15 cellular contexts compared by ENCODE assay signal in the genomic region with DNA sequence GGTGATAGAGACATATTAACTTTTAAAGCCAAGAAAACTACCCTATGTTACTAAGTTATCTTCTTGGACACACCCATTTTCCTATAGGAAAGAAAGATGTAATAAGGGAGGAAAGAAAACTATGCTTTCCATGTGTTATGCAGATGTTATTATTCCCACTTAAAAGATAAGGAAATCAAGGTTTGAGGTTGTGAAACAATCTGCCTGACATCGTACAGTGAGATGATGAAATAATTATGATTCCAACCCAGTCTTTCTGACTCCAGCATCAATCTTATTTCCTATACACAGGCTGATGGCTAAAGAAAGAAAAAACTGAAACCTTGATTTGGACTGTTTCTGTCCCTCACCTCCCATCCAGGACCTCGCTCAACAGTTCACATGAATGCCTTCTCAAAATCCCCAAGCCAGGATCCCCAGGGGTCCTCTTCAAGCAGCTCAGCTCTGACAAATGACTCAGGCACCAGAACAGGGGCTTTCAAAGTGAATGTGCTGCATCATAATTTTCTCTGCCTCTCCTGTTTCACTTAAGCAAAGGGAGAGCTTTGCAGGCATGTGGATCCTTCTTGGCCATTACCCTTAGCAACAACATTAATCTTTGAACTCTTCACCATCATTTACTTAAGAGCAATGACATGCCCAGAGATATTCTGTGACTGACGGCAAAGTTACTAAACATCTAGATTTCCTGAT. TPM values are rescaled to one million over a fixed set of nuclear protein-coding genes. Genes with fewer than 3 reads are reported as not detected.
A peak's percentile ranks its signal among the peaks of the same experiment; 100 is the strongest.
DNase-seq lines count a peak whose midpoint lies in the region; ATAC-seq and TF ChIP-seq lines count a peak whose summit lies in the region.
"Had no signal": no experiment of that assay in that cellular context is flagged by ENCODE, and none has a peak within 500 bp of the region (broad histone marks: within the 10 kb centered on the region; RNA-seq: fewer than 3 reads in every experiment).

No MANE protein-coding gene starts in this region.

- DNase-seq in A172 (ENCODE audit: low spot score): peak; percentile 36
- peak; percentile 41 for DNase-seq in HFF-Myc (ENCODE audit: extremely low read depth, low read depth)
- DNase-seq in amniotic epithelial cell (ENCODE audit: low read depth): peak; percentile 83
- DNase-seq in iris pigment epithelial cell (ENCODE audit: low read depth): peak; percentile 89
- no peak for DNase-seq in cerebellar cortex (ENCODE audit: low spot score)
- DNase-seq in iPS-NIHi11 (ENCODE audit: low spot score): no peak
- no peak for DNase-seq in sciatic nerve (ENCODE audit: low spot score)
- DNase-seq in SK-N-DZ (ENCODE audit: low spot score): no peak
- DNase-seq: activated CD4-positive, alpha-beta T cell treated with anti-CD3 and anti-CD28 coated beads, Interleukin-2, amount 10 ng/mL, durations not matched to agents 24 days and 14 days; activated effector memory CD4-positive, alpha-beta T cell treated with anti-CD3 and anti-CD28 coated beads, Interleukin-2, amount 50 U/mL, for 16 hours; NCI-H146; SIG-M5; stimulated activated CD4-positive, alpha-beta T cell treated with anti-CD3 and anti-CD28 coated beads, Interleukin-4, amount 100 ng/mL, for 24 hours had no signal

- TF ChIP-seq CTCF in HFF-Myc (IDR thresholded peaks at IDR 0.05; ENCODE audit: low read depth, low read length, missing control alignments): no peak

- intact Hi-C loops in sciatic nerve (cut with DNase I): loop anchor here (10.0 kb wide), 1 partner anchor 289 kb away; a partner anchor contains a TSS

- no peak overlapping the region for H3K4me3 ChIP-seq in HFF-Myc (replicated peaks; ENCODE audit: low read depth, low read length)
- H3K4me3 ChIP-seq: suprapubic skin had no signal

- ATAC-seq in sciatic nerve: no peak
- ATAC-seq: natural killer cell treated with Interleukin-12 subunit alpha and Interleukin-12 subunit beta and Interleukin-15 and Interleukin-18, amount 100 ng/mL, for 72 hours had no signal

RNA-seq across cellular contexts. Expression of a gene that starts 12.4 kb away (rescaled TPM):
- 301 and 330 TPM in 2 replicates for total RNA-seq in A172 (2014; rRNA removed; shearing (Covaris generic))
- total RNA-seq in sciatic nerve: 140 TPM
- 273 and 290 TPM in 2 replicates for polyA plus RNA-seq in SK-N-DZ (2014; cell fraction: cytosol; rRNA removed)
- 101 and 141 TPM in 2 replicates for polyA plus RNA-seq in SK-N-DZ (2014; cell fraction: nucleus; rRNA removed)

RNA-seq across cellular contexts. Expression of a gene that starts 54.7 kb away (rescaled TPM):
- total RNA-seq in A172 (2014; rRNA removed; shearing (Covaris generic)): 8.3 and 9.8 TPM in 2 replicates
- total RNA-seq in sciatic nerve: 11.1 TPM
- polyA plus RNA-seq in SK-N-DZ (2014; cell fraction: cytosol; rRNA removed): 24.3 and 29.3 TPM in 2 replicates
- polyA plus RNA-seq in SK-N-DZ (2014; cell fraction: nucleus; rRNA removed): 54.1 and 62.6 TPM in 2 replicates

Comparison
In these comparisons a context has a peak if more than half of its experiments do, and no peak if none do; other contexts are left out.
1. DNase-seq: peak in A172 (single experiment), HFF-Myc (single experiment), amniotic epithelial cell (single experiment) and iris pigment epithelial cell (single experiment); none in cerebellar cortex (single experiment), iPS-NIHi11 (single experiment), sciatic nerve (single experiment) and SK-N-DZ (single experiment).